10 cellular contexts compared by ENCODE assay signal in genomic region chr11:68974421-68975194, GRCh38. TPM values are rescaled to one million over a fixed set of nuclear protein-coding genes. Genes with fewer than 3 reads are reported as not detected.
DNase-seq lines count a peak whose midpoint lies in the region; ATAC-seq and TF ChIP-seq lines count a peak whose summit lies in the region.
"Had no signal": no experiment of that assay in that cellular context is flagged by ENCODE, and none has a peak within 500 bp of the region (broad histone marks: within the 10 kb centered on the region; RNA-seq: fewer than 3 reads in every experiment).

No MANE protein-coding gene starts in this region.

- ATAC-seq in mucosa of descending colon: peak; percentile 73
- no peak for ATAC-seq in HG02938 (IDR thresholded peaks at IDR 0.05; ENCODE audit: unreplicated experiment)

- H3K4me1 ChIP-seq in mucosa of descending colon (ENCODE audit: low read depth): no peaks in the 10 kb centered on the region
- H3K4me1 ChIP-seq: SJCRH30 had no signal

- intact Hi-C loops in mucosa of descending colon (cut with DNase I, micrococcal nuclease): no loop called here

- TF ChIP-seq CTCF in mucosa of descending colon (IDR thresholded peaks at IDR 0.05): no peak

- H3K36me3 ChIP-seq in mucosa of descending colon (ENCODE audit: low read depth): no peaks in the 10 kb centered on the region
- H3K36me3 ChIP-seq: SJCRH30 had no signal

- no peaks in the 10 kb centered on the region for H3K9me3 ChIP-seq in mucosa of descending colon
- H3K9me3 ChIP-seq: SJCRH30 had no signal

- DNase-seq in DMS53 (lab: John Stamatoyannopoulos, UW) (peak; percentile 55), DMS53 treated with DMSO at 0.1 percent for 48 hours (lab: John Stamatoyannopoulos, UW; ENCODE audit: unreplicated experiment) (no peak), HuH-7 (ENCODE audit: low spot score) (peak; percentile 82), mucosa of descending colon (no peak), D341Med (ENCODE audit: low spot score) (no peak), T1000 (lab: John Stamatoyannopoulos, UW) (no peak)
- peak; percentile 29 to 32 for DNase-seq in activated T-cell treated with anti-CD3 and anti-CD28 coated beads, Interleukin-2, amount 50 U/mL, for 48 hours
- DNase-seq: nephron progenitor cell had no signal

- H3K4me3 ChIP-seq in mucosa of descending colon: no peak overlapping the region
- H3K4me3 ChIP-seq: SJCRH30 had no signal

RNA-seq across cellular contexts. Expression of gene MRGPRD, which starts 6.2 kb away (rescaled TPM):
- under 1 TPM in 1 of 3 donors, not detected in 2; 0.41 TPM for total RNA-seq in mucosa of descending colon
- total RNA-seq: SJCRH30 had no signal

RNA-seq across cellular contexts. Expression of gene MRGPRF, which starts 38.4 kb away (rescaled TPM):
- 100 to 1,000 TPM in 1 of 3 donors, 10 to 100 TPM in 1, 1 to 10 TPM in 1; 4.7 to 117 (median 14.2) TPM for total RNA-seq in mucosa of descending colon

Comparison
In these comparisons a context has a peak if more than half of its experiments do, and no peak if none do; other contexts are left out.
1. DNase-seq: peak in DMS53 (single experiment), HuH-7 (single experiment) and activated T-cell treated with anti-CD3 and anti-CD28 coated beads, Interleukin-2, amount 50 U/mL, for 48 hours (2 of 2); none in DMS53 treated with DMSO at 0.1 percent for 48 hours (single experiment), mucosa of descending colon (0 of 3), D341Med (single experiment) and T1000 (single experiment).